Comparison of ENCODE assay signal across 29 cellular contexts in genomic region chr5:77910789-77911188, GRCh38.
"Had no signal": no experiment of that assay in that cellular context is flagged by ENCODE, and none has a peak within 500 bp of the region (broad histone marks: within the 10 kb centered on the region; RNA-seq: fewer than 3 reads in every experiment).

No MANE protein-coding gene starts in this region.

- H3K27me3 ChIP-seq: colonic mucosa, esophagus muscularis mucosa had no signal

- H3K4me3 ChIP-seq: colonic mucosa, coronary artery, dorsolateral prefrontal cortex, esophagus muscularis mucosa, esophagus squamous epithelium, gastrocnemius medialis, gastroesophageal sphincter, heart left ventricle, heart right ventricle, hepatocyte had no signal

- H3K36me3 ChIP-seq: colonic mucosa, esophagus muscularis mucosa, esophagus squamous epithelium, gastrocnemius medialis, gastroesophageal sphincter, heart left ventricle, heart right ventricle had no signal

- FAIRE-seq: colon, endometrium, endothelial cell of umbilical vein, frontal cortex had no signal

- H3K4me2 ChIP-seq: hepatocyte had no signal

- DNase-seq: colonic mucosa; cortex of kidney; dermis blood vessel endothelial cell; dorsolateral prefrontal cortex; effector CD4-positive, alpha-beta T cell; effector CD8-positive, alpha-beta T cell; effector memory CD8-positive, alpha-beta T cell; endodermal cell; erythroblast; esophagus squamous epithelium; foreskin fibroblast; foreskin keratinocyte; foreskin melanocyte; gastrocnemius medialis; glutamatergic neuron; head of caudate nucleus; heart left ventricle; heart right ventricle had no signal

- H3K4me1 Mint-ChIP-seq: endodermal cell had no signal

- H3K27ac Mint-ChIP-seq: dendritic cell treated with granulocyte-macrophage colony-stimulating factor and Interleukin-4, amounts not matched to agents 40 ng/mL and 50 ng/mL, for 4 days; effector memory CD8-positive, alpha-beta T cell; endodermal cell had no signal

- H3K4me1 ChIP-seq: colonic mucosa, esophagus muscularis mucosa, esophagus squamous epithelium, foreskin keratinocyte, gastrocnemius medialis, gastroesophageal sphincter, heart left ventricle, heart right ventricle had no signal

- ATAC-seq: effector memory CD8-positive, alpha-beta T cell; esophagus mucosa; foreskin keratinocyte; gastrocnemius medialis; gastroesophageal sphincter; heart left ventricle; heart right ventricle had no signal

- H3K27ac ChIP-seq: colonic mucosa, coronary artery, epithelial cell of prostate, esophagus muscularis mucosa, esophagus squamous epithelium, foreskin keratinocyte, gastrocnemius medialis, gastroesophageal sphincter, heart left ventricle, heart right ventricle, hepatocyte had no signal

- H3K9me3 ChIP-seq: colonic mucosa, esophagus squamous epithelium, gastrocnemius medialis had no signal

- H3K4me3 Mint-ChIP-seq: dendritic cell treated with granulocyte-macrophage colony-stimulating factor and Interleukin-4, amounts not matched to agents 40 ng/mL and 50 ng/mL, for 4 days; effector memory CD8-positive, alpha-beta T cell; endodermal cell had no signal

- H2AFZ ChIP-seq: hepatocyte had no signal

- H3K79me2 ChIP-seq: hepatocyte had no signal

- H3K9me3 Mint-ChIP-seq: effector memory CD8-positive, alpha-beta T cell; endodermal cell had no signal
